In genomic region chr6:143746202-143747119, GRCh38 we compare ENCODE assay signal across 12 cellular contexts.
DNase-seq lines count a peak whose midpoint lies in the region; ATAC-seq, FAIRE-seq and TF ChIP-seq lines count a peak whose summit lies in the region.
"Had no signal": no experiment of that assay in that cellular context is flagged by ENCODE, and none has a peak within 500 bp of the region (broad histone marks: within the 10 kb centered on the region; RNA-seq: fewer than 3 reads in every experiment).

No MANE protein-coding gene starts in this region.

- no peaks in the 10 kb centered on the region for H3K27me3 Mint-ChIP-seq in mesothelial cell of epicardium (ENCODE audit: low read depth)
- H3K27me3 Mint-ChIP-seq: activated CD4-positive, alpha-beta T cell treated with anti-CD3 and anti-CD28 coated beads, Interleukin-2, amount 10 ng/mL, durations not matched to agents 24 days and 14 days; activated naive CD8-positive, alpha-beta T cell treated with anti-CD3 and anti-CD28 coated beads, Interleukin-2, amount 10 ng/mL, durations not matched to agents 7 days and 5 days had no signal

- H3K27me3 ChIP-seq in endocrine pancreas (ENCODE audit: control insufficient read depth, insufficient read depth, low read length) = no peaks in the 10 kb centered on the region
- no peaks in the 10 kb centered on the region for H3K27me3 ChIP-seq in upper lobe of right lung

- no peak overlapping the region for H3K9ac ChIP-seq in endocrine pancreas (ENCODE audit: control insufficient read depth, insufficient read depth, low read length)

- H3K36me3 Mint-ChIP-seq in mesothelial cell of epicardium = no peaks in the 10 kb centered on the region
- H3K36me3 Mint-ChIP-seq: natural killer cell had no signal

- no peak for FAIRE-seq in HTR-8/SVneo (lab: Jason Lieb, UNC)

- H3K9me3 Mint-ChIP-seq in mesothelial cell of epicardium = no peaks in the 10 kb centered on the region
- H3K9me3 Mint-ChIP-seq: activated CD4-positive, alpha-beta T cell treated with anti-CD3 and anti-CD28 coated beads, Interleukin-2, amount 10 ng/mL, durations not matched to agents 24 days and 14 days; activated naive CD8-positive, alpha-beta T cell treated with anti-CD3 and anti-CD28 coated beads, Interleukin-2, amount 10 ng/mL, durations not matched to agents 7 days and 5 days; natural killer cell had no signal

- peak overlapping the region; percentile 60 for H3K4me3 ChIP-seq in endocrine pancreas (ENCODE audit: control insufficient read depth, insufficient read depth, low read length)
- H3K4me3 ChIP-seq in upper lobe of right lung = peak overlapping the region; percentile 25

- peaks cover 82% of the 10 kb centered on the region for H3K4me1 Mint-ChIP-seq in mesothelial cell of epicardium
- H3K4me1 Mint-ChIP-seq: activated naive CD8-positive, alpha-beta T cell treated with anti-CD3 and anti-CD28 coated beads, Interleukin-2, amount 10 ng/mL, durations not matched to agents 7 days and 5 days had no signal

- peak overlapping the region; percentile 76 for H3K27ac ChIP-seq in upper lobe of right lung

- DNase-seq in DMS79 treated with DMSO at 0.1 percent for 48 hours (lab: John Stamatoyannopoulos, UW) = peak; percentile 24
- DNase-seq in DMS79 (lab: John Stamatoyannopoulos, UW) = no peak
- DNase-seq in mesothelial cell of epicardium (ENCODE audit: low spot score in 2 of 2, unreplicated experiment in 2 of 2) = no peak
- no peak for DNase-seq in upper lobe of right lung
- DNase-seq in HTR-8/SVneo (ENCODE audit: insufficient read length, low spot score) = no peak
- no peak for DNase-seq in sciatic nerve (ENCODE audit: low spot score)
- DNase-seq: 8988T; activated CD4-positive, alpha-beta T cell treated with anti-CD3 and anti-CD28 coated beads, Interleukin-2, amount 10 ng/mL, durations not matched to agents 24 days and 14 days; activated naive CD8-positive, alpha-beta T cell treated with anti-CD3 and anti-CD28 coated beads, Interleukin-2, amount 10 ng/mL, durations not matched to agents 7 days and 5 days; natural killer cell had no signal

- intact Hi-C loops in upper lobe of right lung (cut with DNase I) (no loop called here), sciatic nerve (cut with DNase I) (no loop called here)

- peaks cover 10% of the 10 kb centered on the region for H3K4me1 ChIP-seq in endocrine pancreas (ENCODE audit: control insufficient read depth, insufficient read depth, low read length)
- H3K4me1 ChIP-seq in upper lobe of right lung = peaks cover 62% of the 10 kb centered on the region

- peak overlapping the region; percentile 62 for H3K4me3 Mint-ChIP-seq in mesothelial cell of epicardium
- H3K4me3 Mint-ChIP-seq: activated CD4-positive, alpha-beta T cell treated with anti-CD3 and anti-CD28 coated beads, Interleukin-2, amount 10 ng/mL, durations not matched to agents 24 days and 14 days; activated naive CD8-positive, alpha-beta T cell treated with anti-CD3 and anti-CD28 coated beads, Interleukin-2, amount 10 ng/mL, durations not matched to agents 7 days and 5 days; natural killer cell had no signal

- no peaks in the 10 kb centered on the region for H3K36me3 ChIP-seq in endocrine pancreas (ENCODE audit: control insufficient read depth, insufficient read depth, low read length)
- H3K36me3 ChIP-seq in upper lobe of right lung = no peaks in the 10 kb centered on the region

- H3K9me3 ChIP-seq in endocrine pancreas (ENCODE audit: control insufficient read depth, low read length) (no peaks in the 10 kb centered on the region), upper lobe of right lung (no peaks in the 10 kb centered on the region)

- ATAC-seq in upper lobe of right lung (no peak), HG03571 (IDR thresholded peaks at IDR 0.05; ENCODE audit: unreplicated experiment) (no peak), sciatic nerve (no peak)
- ATAC-seq: natural killer cell had no signal

- peak overlapping the region; percentile 99 for H3K27ac Mint-ChIP-seq in mesothelial cell of epicardium
- H3K27ac Mint-ChIP-seq: activated CD4-positive, alpha-beta T cell treated with anti-CD3 and anti-CD28 coated beads, Interleukin-2, amount 10 ng/mL, durations not matched to agents 24 days and 14 days; activated naive CD8-positive, alpha-beta T cell treated with anti-CD3 and anti-CD28 coated beads, Interleukin-2, amount 10 ng/mL, durations not matched to agents 7 days and 5 days; natural killer cell had no signal

- no peak for TF ChIP-seq CTCF in mesothelial cell of epicardium (IDR thresholded peaks at IDR 0.05; ENCODE audit: unreplicated experiment)
- no peak for TF ChIP-seq CTCF in upper lobe of right lung (IDR thresholded peaks at IDR 0.05)
